7 cellular contexts compared by ENCODE assay signal in the genomic region with DNA sequence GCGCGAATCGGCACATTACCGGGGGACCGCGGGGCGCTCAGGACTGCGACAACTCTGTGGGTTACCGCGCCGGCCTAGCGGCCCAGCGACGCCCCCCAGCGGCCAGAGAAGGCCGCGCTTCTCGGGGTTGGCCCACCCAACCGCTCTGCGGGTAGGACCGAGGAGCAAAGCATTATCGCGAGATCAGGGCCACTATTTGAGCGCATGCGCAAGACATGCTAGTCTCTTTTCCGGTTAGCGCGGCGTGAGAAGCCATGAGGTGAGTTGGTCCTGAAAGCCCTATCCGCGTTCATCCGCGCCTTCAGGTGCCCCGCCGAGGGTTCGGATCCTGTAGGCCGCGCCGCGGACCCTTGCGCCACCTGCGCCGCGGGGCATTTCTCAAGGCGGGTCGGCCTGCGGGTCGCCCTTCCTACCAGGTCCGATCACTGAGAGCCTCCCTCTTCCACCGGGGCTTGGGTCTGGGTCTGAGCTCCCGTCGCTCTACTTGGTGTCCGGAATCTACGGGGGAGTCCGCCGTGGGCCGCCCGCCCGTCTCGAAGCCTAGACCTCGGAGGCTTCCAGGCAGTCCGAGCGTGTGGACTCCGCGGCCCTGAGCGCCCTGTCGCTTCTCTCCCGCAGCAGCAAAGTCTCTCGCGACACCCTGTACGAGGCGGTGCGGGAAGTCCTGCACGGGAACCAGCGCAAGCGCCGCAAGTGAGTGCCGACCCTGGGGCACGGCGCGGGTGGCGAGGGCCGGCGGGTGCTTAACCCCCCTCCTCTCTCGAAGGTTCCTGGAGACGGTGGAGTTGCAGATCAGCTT. TPM values are rescaled to one million over a fixed set of nuclear protein-coding genes. Genes with fewer than 3 reads are reported as not detected.
A peak's percentile ranks its signal among the peaks of the same experiment; 100 is the strongest.
DNase-seq lines count a peak whose midpoint lies in the region; ATAC-seq and TF ChIP-seq lines count a peak whose summit lies in the region.

RPL10A (plus strand) TSS at position 221 of the 799 bp plus-strand sequence; CDS start at position 255, 34 bp downstream.

- peaks cover 23% of the 10 kb centered on the region for H3K79me2 ChIP-seq in hepatocyte

- H3K4me3 ChIP-seq in astrocyte of the cerebellum (ENCODE audit: low read depth, low read length) (peak within 1 kb of the TSS; percentile 95), hepatocyte (peak within 1 kb of the TSS; percentile 79), retinal pigment epithelial cell (ENCODE audit: low read length) (peak within 1 kb of the TSS; percentile 97)

- DNase-seq in NCI-H2029 (lab: John Stamatoyannopoulos, UW) (peak; percentile 95), T-helper 22 cell (ENCODE audit: low read depth) (peak; percentile 91), astrocyte of the cerebellum (ENCODE audit: low read depth) (peak; percentile 94), hepatocyte (ENCODE audit: low spot score) (peak; percentile 98), retinal pigment epithelial cell (ENCODE audit: low read depth) (peak; percentile 83)

- peak; percentile 73 for ATAC-seq in GM18499 (IDR thresholded peaks at IDR 0.05; ENCODE audit: insufficient read depth, unreplicated experiment)
- peak; percentile 63 for ATAC-seq in HG02943 (IDR thresholded peaks at IDR 0.05; ENCODE audit: low read depth, unreplicated experiment)

- H3K36me3 ChIP-seq in hepatocyte (replicated peaks; ENCODE audit: insufficient read depth, low read depth), result no peaks in the 10 kb centered on the region

- H4K20me1 ChIP-seq in hepatocyte (ENCODE audit: insufficient read depth, poor library complexity, severe bottlenecking), result peaks cover 43% of the 10 kb centered on the region

- TF ChIP-seq CTCF in astrocyte of the cerebellum (IDR thresholded peaks at IDR 0.05; ENCODE audit: low read depth, low read length, missing control alignments) (peak; percentile 97), hepatocyte (IDR thresholded peaks at IDR 0.05; ENCODE audit: poor library complexity) (peak; percentile 100), retinal pigment epithelial cell (conservative IDR thresholded peaks at IDR 0.05; ENCODE audit: low read depth, low read length) (peak; percentile 97)

- peaks cover 26% of the 10 kb centered on the region for H3K4me1 ChIP-seq in hepatocyte (ENCODE audit: insufficient read depth)

- H3K4me2 ChIP-seq in hepatocyte, result peak within 1 kb of the TSS; percentile 93

- H3K9me3 ChIP-seq in hepatocyte (ENCODE audit: low read depth), result no peaks in the 10 kb centered on the region

- H3K27me3 ChIP-seq in hepatocyte, result no peaks in the 10 kb centered on the region

- H3K9me2 ChIP-seq in hepatocyte (replicated peaks; ENCODE audit: insufficient read depth), result no peaks in the 10 kb centered on the region

- in situ Hi-C loops in astrocyte of the cerebellum (cut with HindIII; ENCODE audit: low sequenced_read_pairs), result no loop called here

- peak within 1 kb of the TSS; percentile 83 for H2AFZ ChIP-seq in hepatocyte

- peak within 1 kb of the TSS; percentile 98 for H3K27ac ChIP-seq in hepatocyte

- WGBS in hepatocyte (ENCODE audit: low lambda C conversion rate, missing lambda C conversion rate), result under 1% methylated on average over 79 of the region's 86 CpGs

RNA-seq across cellular contexts. Expression of gene RPL10A, which starts in this region (rescaled TPM):
- total RNA-seq in hepatocyte, result 1,102 and 1,276 TPM in 2 replicates
- 305 and 308 TPM in 2 replicates for polyA plus RNA-seq in hepatocyte

Comparison
In these comparisons a context has a peak if more than half of its experiments do, and no peak if none do; other contexts are left out.
1. Peak in every context shown above with its lines: DNase-seq, ATAC-seq, H3K4me3 ChIP-seq and H3K27ac ChIP-seq.